In the genomic region with DNA sequence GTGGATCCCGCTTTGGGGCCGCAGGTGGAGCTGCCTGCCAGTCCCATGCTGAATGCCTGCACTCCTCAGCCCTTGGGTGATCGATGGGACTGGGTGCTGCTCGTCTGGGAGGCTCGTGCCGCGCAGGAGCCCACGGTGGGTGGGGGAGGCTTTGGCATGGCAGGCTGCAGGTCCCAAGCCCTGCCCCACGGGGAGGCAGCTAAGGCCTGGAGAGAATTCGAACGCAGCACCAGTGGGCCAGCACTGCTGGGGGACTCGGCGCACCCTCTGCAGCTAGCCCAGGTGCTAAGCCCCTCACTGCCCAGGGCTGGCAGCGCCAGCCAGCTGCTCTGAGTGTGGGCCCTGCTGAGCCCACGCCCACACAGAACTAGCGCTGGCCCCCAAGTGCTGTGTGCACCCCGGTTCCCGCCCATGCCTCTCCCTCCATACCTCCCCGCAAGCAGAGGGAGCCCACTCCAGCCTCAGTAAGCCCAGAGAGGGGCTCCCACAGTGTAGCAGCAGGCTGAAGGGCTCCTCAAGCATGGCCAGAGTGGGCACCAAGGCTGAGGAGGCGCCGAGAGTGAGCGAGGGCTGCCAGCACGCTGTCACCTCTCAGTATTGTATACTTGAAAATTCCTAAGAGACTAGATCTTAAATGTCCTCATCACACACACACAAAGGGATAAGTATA, we compare ENCODE assay signal across 32 cellular contexts.
"Had no signal": no experiment of that assay in that cellular context is flagged by ENCODE, and none has a peak within 500 bp of the region (broad histone marks: within the 10 kb centered on the region; RNA-seq: fewer than 3 reads in every experiment).

No MANE protein-coding gene starts in this region.

- H3K27ac Mint-ChIP-seq: activated CD4-positive, alpha-beta memory T cell treated with anti-CD3 and anti-CD28 coated beads for 36 hours; activated CD4-positive, alpha-beta T cell treated with anti-CD3 and anti-CD28 coated beads for 36 hours; activated CD4-positive, alpha-beta T cell treated with anti-CD3 and anti-CD28 coated beads, Interleukin-2, amount 10 ng/mL, durations not matched to agents 24 days and 14 days; activated CD8-positive, alpha-beta memory T cell treated with anti-CD3 and anti-CD28 coated beads, Interleukin-2, amount 10 ng/mL, durations not matched to agents 7 days and 5 days; activated CD8-positive, alpha-beta T cell treated with anti-CD3 and anti-CD28 coated beads, Interleukin-2, amount 10 ng/mL, durations not matched to agents 7 days and 5 days; activated naive CD8-positive, alpha-beta T cell; activated T-helper 1 cell treated with anti-CD3 and anti-CD28 coated beads, Interleukin-12 subunit alpha, Interleukin-12 subunit beta, Interleukin-2, Interleukin-4 antibody, amounts not matched to agents 30 ng/mL and 10 ng/mL and 1 ng/mL, durations not matched to agents 14 hours and 24 hours and 36 hours; activated T-helper 2 cell treated with anti-CD3 and anti-CD28 coated beads, Interferon-gamma antibody, Interleukin-2, Interleukin-4, amounts not matched to agents 10 μg/mL and 5 μg/mL and 100 μg/mL, durations not matched to agents 14 hours and 24 hours and 36 hours; dendritic cell treated with granulocyte-macrophage colony-stimulating factor and Interleukin-4, amounts not matched to agents 40 ng/mL and 50 ng/mL, for 4 days; endodermal cell; T-helper 17 cell; T-helper 2 cell treated with Interferon-gamma antibody and Interleukin-4, amounts not matched to agents 5 μg/mL and 100 μg/mL, for 36 hours had no signal

- H3K9me3 Mint-ChIP-seq: activated CD4-positive, alpha-beta T cell treated with anti-CD3 and anti-CD28 coated beads, Interleukin-2, amount 10 ng/mL, durations not matched to agents 24 days and 14 days; activated T-helper 1 cell treated with anti-CD3 and anti-CD28 coated beads, Interleukin-12 subunit alpha, Interleukin-12 subunit beta, Interleukin-2, Interleukin-4 antibody, amounts not matched to agents 30 ng/mL and 10 ng/mL and 1 ng/mL, durations not matched to agents 14 hours and 24 hours and 36 hours; activated T-helper 2 cell treated with anti-CD3 and anti-CD28 coated beads, Interferon-gamma antibody, Interleukin-2, Interleukin-4, amounts not matched to agents 10 μg/mL and 5 μg/mL and 100 μg/mL, durations not matched to agents 14 hours and 24 hours and 36 hours; T-helper 2 cell treated with Interferon-gamma antibody and Interleukin-4, amounts not matched to agents 5 μg/mL and 100 μg/mL, for 36 hours had no signal

- DNase-seq: activated CD4-positive, alpha-beta memory T cell treated with anti-CD3 and anti-CD28 coated beads for 36 hours; activated CD4-positive, alpha-beta T cell treated with anti-CD3 and anti-CD28 coated beads for 36 hours; activated CD4-positive, alpha-beta T cell treated with anti-CD3 and anti-CD28 coated beads, Interleukin-2, amount 10 ng/mL, durations not matched to agents 24 days and 14 days; activated CD4-positive, CD25-positive, alpha-beta regulatory T cell; activated CD4-positive, CD25-positive, alpha-beta regulatory T cell treated with anti-CD3 and anti-CD28 coated beads, Interleukin-2, amount 50 U/mL, for 72 hours; activated CD8-positive, alpha-beta memory T cell treated with anti-CD3 and anti-CD28 coated beads, Interleukin-2, amount 10 ng/mL, durations not matched to agents 7 days and 5 days; activated CD8-positive, alpha-beta memory T cell treated with anti-CD3 and anti-CD28 coated beads, Interleukin-2, amount 50 U/mL, for 4 hours; activated CD8-positive, alpha-beta T cell treated with anti-CD3 and anti-CD28 coated beads, Interleukin-2, amount 10 ng/mL, durations not matched to agents 7 days and 5 days; activated gamma-delta T cell treated with Interleukin-2 at 50 U/mL for 16 hours; activated naive CD4-positive, alpha-beta T cell treated with anti-CD3 and anti-CD28 coated beads, Interleukin-2, amount 50 U/mL, for 16 hours; activated naive CD4-positive, alpha-beta T cell treated with Interleukin-2 at 50 U/mL for 16 hours; activated T-cell treated with anti-CD3 and anti-CD28 coated beads, Interleukin-2, amount 50 U/mL, for 1 hour; activated T-cell treated with anti-CD3 and anti-CD28 coated beads, Interleukin-2, amount 50 U/mL, for 48 hours; amniotic stem cell; anterior cingulate cortex; brain microvascular endothelial cell; dorsolateral prefrontal cortex; effector memory CD4-positive, alpha-beta T cell; endodermal cell; foreskin fibroblast; T-helper 1 cell; T-helper 17 cell had no signal

- ATAC-seq: activated CD4-positive, alpha-beta T cell treated with anti-CD3 and anti-CD28 coated beads for 36 hours; activated CD8-positive, alpha-beta memory T cell treated with anti-CD3 and anti-CD28 coated beads, Interleukin-2, amount 10 ng/mL, durations not matched to agents 7 days and 5 days; activated CD8-positive, alpha-beta T cell treated with anti-CD3 and anti-CD28 coated beads, Interleukin-2, amount 10 ng/mL, durations not matched to agents 7 days and 5 days; esophagus mucosa; T-helper 17 cell had no signal

- H3K36me3 Mint-ChIP-seq: activated CD4-positive, alpha-beta memory T cell treated with anti-CD3 and anti-CD28 coated beads for 36 hours; activated CD8-positive, alpha-beta memory T cell treated with anti-CD3 and anti-CD28 coated beads, Interleukin-2, amount 10 ng/mL, durations not matched to agents 7 days and 5 days; activated naive CD8-positive, alpha-beta T cell had no signal

- H3K4me3 Mint-ChIP-seq: activated CD4-positive, alpha-beta memory T cell treated with anti-CD3 and anti-CD28 coated beads for 36 hours; activated CD4-positive, alpha-beta T cell treated with anti-CD3 and anti-CD28 coated beads for 36 hours; activated CD4-positive, alpha-beta T cell treated with anti-CD3 and anti-CD28 coated beads, Interleukin-2, amount 10 ng/mL, durations not matched to agents 24 days and 14 days; activated CD8-positive, alpha-beta memory T cell treated with anti-CD3 and anti-CD28 coated beads, Interleukin-2, amount 10 ng/mL, durations not matched to agents 7 days and 5 days; activated CD8-positive, alpha-beta T cell treated with anti-CD3 and anti-CD28 coated beads, Interleukin-2, amount 10 ng/mL, durations not matched to agents 7 days and 5 days; activated naive CD8-positive, alpha-beta T cell; activated T-helper 1 cell treated with anti-CD3 and anti-CD28 coated beads, Interleukin-12 subunit alpha, Interleukin-12 subunit beta, Interleukin-2, Interleukin-4 antibody, amounts not matched to agents 30 ng/mL and 10 ng/mL and 1 ng/mL, durations not matched to agents 14 hours and 24 hours and 36 hours; central memory CD8-positive, alpha-beta T cell; dendritic cell treated with granulocyte-macrophage colony-stimulating factor and Interleukin-4, amounts not matched to agents 40 ng/mL and 50 ng/mL, for 4 days; endodermal cell; T-helper 17 cell; T-helper 2 cell treated with Interferon-gamma antibody and Interleukin-4, amounts not matched to agents 5 μg/mL and 100 μg/mL, for 36 hours had no signal

- H3K27me3 Mint-ChIP-seq: activated CD4-positive, alpha-beta memory T cell treated with anti-CD3 and anti-CD28 coated beads for 36 hours; activated CD4-positive, alpha-beta T cell treated with anti-CD3 and anti-CD28 coated beads for 36 hours; activated CD4-positive, alpha-beta T cell treated with anti-CD3 and anti-CD28 coated beads, Interleukin-2, amount 10 ng/mL, durations not matched to agents 24 days and 14 days; activated CD8-positive, alpha-beta memory T cell treated with anti-CD3 and anti-CD28 coated beads, Interleukin-2, amount 10 ng/mL, durations not matched to agents 7 days and 5 days; activated naive CD8-positive, alpha-beta T cell; central memory CD8-positive, alpha-beta T cell; dendritic cell treated with granulocyte-macrophage colony-stimulating factor and Interleukin-4, amounts not matched to agents 40 ng/mL and 50 ng/mL, for 4 days; T-helper 17 cell had no signal

- H3K4me1 Mint-ChIP-seq: activated CD4-positive, alpha-beta T cell treated with anti-CD3 and anti-CD28 coated beads for 36 hours; activated CD4-positive, alpha-beta T cell treated with anti-CD3 and anti-CD28 coated beads, Interleukin-2, amount 10 ng/mL, durations not matched to agents 24 days and 14 days; activated CD8-positive, alpha-beta memory T cell treated with anti-CD3 and anti-CD28 coated beads, Interleukin-2, amount 10 ng/mL, durations not matched to agents 7 days and 5 days; central memory CD8-positive, alpha-beta T cell; endodermal cell; T-helper 17 cell had no signal

- FAIRE-seq: astrocyte, bronchial epithelial cell, frontal cortex had no signal
